In the genomic region with DNA sequence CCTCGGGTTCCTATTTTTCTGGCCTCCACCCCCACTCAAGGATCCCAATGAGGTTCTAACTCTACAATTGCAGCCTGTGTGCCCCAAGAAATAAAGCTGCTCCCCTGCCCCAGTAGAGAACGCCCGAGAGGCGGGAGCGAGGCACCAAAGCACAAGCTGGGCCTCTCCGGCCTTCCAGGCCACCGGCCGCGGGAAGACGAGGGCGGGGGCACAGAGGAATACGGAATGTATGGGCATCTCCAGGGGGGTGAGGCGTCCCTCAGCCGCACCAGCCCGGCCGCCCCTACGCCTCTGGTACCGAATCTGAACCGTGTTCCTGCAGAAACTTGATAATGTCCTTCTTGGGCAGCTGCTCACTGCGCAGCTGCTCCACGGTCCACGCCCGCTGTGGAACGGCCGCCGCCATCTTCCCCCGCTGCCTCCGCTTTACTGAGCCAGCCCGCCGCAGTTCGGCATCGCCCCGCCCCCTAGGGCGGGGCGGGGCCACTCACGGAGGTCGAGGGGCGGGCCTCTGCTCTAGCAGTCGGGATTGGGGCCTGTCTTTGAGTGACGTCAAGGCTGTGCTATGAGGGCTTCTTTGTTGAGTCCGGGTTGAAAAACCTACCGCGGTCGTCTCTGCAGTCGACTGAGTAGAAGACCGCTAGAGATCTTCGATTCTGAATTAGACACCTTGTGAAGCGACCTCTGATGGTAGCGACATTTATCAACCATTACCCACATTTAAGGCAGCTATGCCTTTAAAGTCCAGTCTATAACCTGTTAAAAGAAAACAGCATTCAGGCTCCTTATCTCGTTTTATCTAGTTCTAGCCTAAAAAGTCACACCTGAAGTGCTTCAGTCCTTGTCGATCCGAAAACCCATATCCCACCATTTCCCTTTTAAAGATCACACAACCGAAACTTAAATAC, we compare ENCODE assay signal across 1 cellular context.
TF ChIP-seq lines count a peak whose summit lies in the region.

A gene (minus strand): TSS at position 431 of the 908 bp plus-strand sequence. CDS start 25 bp downstream, at position 406.

TF ChIP-seq in HepG2, 621 proteins besides CTCF, POLR2A, EP300 and RAD21 (continued from another document and continues in another):
- TF ChIP-seq, protein P1, sequence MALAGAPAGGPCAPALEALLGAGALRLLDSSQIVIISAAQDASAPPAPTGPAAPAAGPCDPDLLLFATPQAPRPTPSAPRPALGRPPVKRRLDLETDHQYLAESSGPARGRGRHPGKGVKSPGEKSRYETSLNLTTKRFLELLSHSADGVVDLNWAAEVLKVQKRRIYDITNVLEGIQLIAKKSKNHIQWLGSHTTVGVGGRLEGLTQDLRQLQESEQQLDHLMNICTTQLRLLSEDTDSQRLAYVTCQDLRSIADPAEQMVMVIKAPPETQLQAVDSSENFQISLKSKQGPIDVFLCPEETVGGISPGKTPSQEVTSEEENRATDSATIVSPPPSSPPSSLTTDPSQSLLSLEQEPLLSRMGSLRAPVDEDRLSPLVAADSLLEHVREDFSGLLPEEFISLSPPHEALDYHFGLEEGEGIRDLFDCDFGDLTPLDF (CRISPR knock-in tag; IDR thresholded peaks at IDR 0.05) = peak; percentile 44
- TF ChIP-seq, protein P2, sequence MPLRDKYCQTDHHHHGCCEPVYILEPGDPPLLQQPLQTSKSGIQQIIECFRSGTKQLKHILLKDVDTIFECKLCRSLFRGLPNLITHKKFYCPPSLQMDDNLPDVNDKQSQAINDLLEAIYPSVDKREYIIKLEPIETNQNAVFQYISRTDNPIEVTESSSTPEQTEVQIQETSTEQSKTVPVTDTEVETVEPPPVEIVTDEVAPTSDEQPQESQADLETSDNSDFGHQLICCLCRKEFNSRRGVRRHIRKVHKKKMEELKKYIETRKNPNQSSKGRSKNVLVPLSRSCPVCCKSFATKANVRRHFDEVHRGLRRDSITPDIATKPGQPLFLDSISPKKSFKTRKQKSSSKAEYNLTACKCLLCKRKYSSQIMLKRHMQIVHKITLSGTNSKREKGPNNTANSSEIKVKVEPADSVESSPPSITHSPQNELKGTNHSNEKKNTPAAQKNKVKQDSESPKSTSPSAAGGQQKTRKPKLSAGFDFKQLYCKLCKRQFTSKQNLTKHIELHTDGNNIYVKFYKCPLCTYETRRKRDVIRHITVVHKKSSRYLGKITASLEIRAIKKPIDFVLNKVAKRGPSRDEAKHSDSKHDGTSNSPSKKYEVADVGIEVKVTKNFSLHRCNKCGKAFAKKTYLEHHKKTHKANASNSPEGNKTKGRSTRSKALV (CRISPR knock-in tag; IDR thresholded peaks at IDR 0.05) = no peak
- TF ChIP-seq SRSF4 (IDR thresholded peaks at IDR 0.05; ENCODE audit: low read depth, low read length, poor library complexity, severe bottlenecking) (no peak), SOX6 (IDR thresholded peaks at IDR 0.05) (no peak), SOX6 (CRISPR knock-in tag; IDR thresholded peaks at IDR 0.05) (no peak), ZNF510 (CRISPR knock-in tag; IDR thresholded peaks at IDR 0.05; ENCODE audit: low read depth) (0 out of 2 replicates have a peak, but pooled peaks have one; percentile 72), MTA3 (CRISPR knock-in tag; IDR thresholded peaks at IDR 0.05) (no peak), PCBP1 (IDR thresholded peaks at IDR 0.05; ENCODE audit: borderline replicate concordance, low read depth, low read length) (peak; percentile 92), SYNCRIP (IDR thresholded peaks at IDR 0.05; ENCODE audit: insufficient read depth, low read depth, low read length) (no peak), NCOA2 (CRISPR knock-in tag; IDR thresholded peaks at IDR 0.05) (no peak), CHCHD3 (CRISPR knock-in tag; IDR thresholded peaks at IDR 0.05) (no peak), ZNF777 (CRISPR knock-in tag; IDR thresholded peaks at IDR 0.05) (no peak; the same call in 1 of the 2 replicates), TRIM24 (CRISPR knock-in tag; IDR thresholded peaks at IDR 0.05) (no peak), NFE2L2 (IDR thresholded peaks at IDR 0.05; ENCODE audit: low read length) (no peak), ZFP62 (CRISPR knock-in tag; IDR thresholded peaks at IDR 0.05) (no peak), ZFX (CRISPR knock-in tag; IDR thresholded peaks at IDR 0.05; ENCODE audit: low read depth) (peak; percentile 98), ZMAT3 (CRISPR knock-in tag; conservative IDR thresholded peaks at IDR 0.05) (peak; percentile 82), RXRB (CRISPR knock-in tag; IDR thresholded peaks at IDR 0.05; ENCODE audit: borderline replicate concordance) (peak; percentile 8; the same call in 1 of the 2 replicates), AGO2 (optimal IDR thresholded peaks at IDR 0.05; ENCODE audit: low read depth, low read length) (peak; percentile 56), CBX2 (IDR thresholded peaks at IDR 0.05; ENCODE audit: low read depth, low read length) (no peak), CBX2 (CRISPR knock-in tag; IDR thresholded peaks at IDR 0.05; ENCODE audit: low read depth) (no peak), ZNF83 (CRISPR knock-in tag; IDR thresholded peaks at IDR 0.05; ENCODE audit: borderline replicate concordance) (no peak), SOX5 (CRISPR knock-in tag; IDR thresholded peaks at IDR 0.05; ENCODE audit: borderline replicate concordance) (no peak), NFATC3 (CRISPR knock-in tag; IDR thresholded peaks at IDR 0.05) (no peak), ZNF530 (CRISPR knock-in tag; IDR thresholded peaks at IDR 0.05; ENCODE audit: low read depth) (no peak), HOXA9 (CRISPR knock-in tag; IDR thresholded peaks at IDR 0.05; ENCODE audit: borderline replicate concordance) (no peak), TARDBP (CRISPR knock-in tag; IDR thresholded peaks at IDR 0.05) (no peak; the same call in 1 of the 2 replicates), ZNF326 (CRISPR knock-in tag; IDR thresholded peaks at IDR 0.05; ENCODE audit: borderline replicate concordance) (no peak), ZNF775 (CRISPR knock-in tag; IDR thresholded peaks at IDR 0.05; ENCODE audit: borderline replicate concordance) (no peak), SAFB2 (CRISPR knock-in tag; IDR thresholded peaks at IDR 0.05; ENCODE audit: borderline replicate concordance, low read depth) (peak; percentile 64; the same call in 1 of the 2 replicates), HDAC1 (CRISPR knock-in tag; IDR thresholded peaks at IDR 0.05) (peak; percentile 45; the same call in 1 of the 2 replicates), ZNF749 (CRISPR knock-in tag; IDR thresholded peaks at IDR 0.05; ENCODE audit: borderline replicate concordance) (no peak), ZNF766 (CRISPR knock-in tag; IDR thresholded peaks at IDR 0.05; ENCODE audit: borderline replicate concordance) (no peak), CCAR2 (optimal IDR thresholded peaks at IDR 0.05; ENCODE audit: low read depth, low read length) (no peak), PLRG1 (conservative IDR thresholded peaks at IDR 0.05) (no peak), HMG20A (CRISPR knock-in tag; IDR thresholded peaks at IDR 0.05; ENCODE audit: borderline replicate concordance) (no peak)
- TF ChIP-seq, protein P3, sequence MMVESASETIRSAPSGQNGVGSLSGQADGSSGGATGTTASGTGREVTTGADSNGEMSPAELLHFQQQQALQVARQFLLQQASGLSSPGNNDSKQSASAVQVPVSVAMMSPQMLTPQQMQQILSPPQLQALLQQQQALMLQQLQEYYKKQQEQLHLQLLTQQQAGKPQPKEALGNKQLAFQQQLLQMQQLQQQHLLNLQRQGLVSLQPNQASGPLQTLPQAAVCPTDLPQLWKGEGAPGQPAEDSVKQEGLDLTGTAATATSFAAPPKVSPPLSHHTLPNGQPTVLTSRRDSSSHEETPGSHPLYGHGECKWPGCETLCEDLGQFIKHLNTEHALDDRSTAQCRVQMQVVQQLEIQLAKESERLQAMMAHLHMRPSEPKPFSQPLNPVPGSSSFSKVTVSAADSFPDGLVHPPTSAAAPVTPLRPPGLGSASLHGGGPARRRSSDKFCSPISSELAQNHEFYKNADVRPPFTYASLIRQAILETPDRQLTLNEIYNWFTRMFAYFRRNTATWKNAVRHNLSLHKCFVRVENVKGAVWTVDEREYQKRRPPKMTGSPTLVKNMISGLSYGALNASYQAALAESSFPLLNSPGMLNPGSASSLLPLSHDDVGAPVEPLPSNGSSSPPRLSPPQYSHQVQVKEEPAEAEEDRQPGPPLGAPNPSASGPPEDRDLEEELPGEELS (CRISPR knock-in tag; IDR thresholded peaks at IDR 0.05) = 0 out of 2 replicates have a peak, but pooled peaks have one; percentile 4
- TF ChIP-seq, protein P4, sequence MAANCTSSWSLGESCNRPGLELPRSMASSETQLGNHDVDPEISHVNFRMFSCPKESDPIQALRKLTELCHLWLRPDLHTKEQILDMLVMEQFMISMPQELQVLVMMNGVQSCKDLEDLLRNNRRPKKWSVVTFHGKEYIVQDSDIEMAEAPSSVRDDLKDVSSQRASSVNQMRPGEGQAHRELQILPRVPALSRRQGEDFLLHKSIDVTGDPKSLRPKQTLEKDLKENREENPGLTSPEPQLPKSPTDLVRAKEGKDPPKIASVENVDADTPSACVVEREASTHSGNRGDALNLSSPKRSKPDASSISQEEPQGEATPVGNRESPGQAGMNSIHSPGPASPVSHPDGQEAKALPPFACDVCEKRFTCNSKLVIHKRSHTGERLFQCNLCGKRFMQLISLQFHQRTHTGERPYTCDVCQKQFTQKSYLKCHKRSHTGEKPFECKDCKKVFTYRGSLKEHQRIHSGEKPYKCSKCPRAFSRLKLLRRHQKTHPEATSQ (CRISPR knock-in tag; IDR thresholded peaks at IDR 0.05; ENCODE audit: borderline replicate concordance) = no peak
- TF ChIP-seq, protein P5, sequence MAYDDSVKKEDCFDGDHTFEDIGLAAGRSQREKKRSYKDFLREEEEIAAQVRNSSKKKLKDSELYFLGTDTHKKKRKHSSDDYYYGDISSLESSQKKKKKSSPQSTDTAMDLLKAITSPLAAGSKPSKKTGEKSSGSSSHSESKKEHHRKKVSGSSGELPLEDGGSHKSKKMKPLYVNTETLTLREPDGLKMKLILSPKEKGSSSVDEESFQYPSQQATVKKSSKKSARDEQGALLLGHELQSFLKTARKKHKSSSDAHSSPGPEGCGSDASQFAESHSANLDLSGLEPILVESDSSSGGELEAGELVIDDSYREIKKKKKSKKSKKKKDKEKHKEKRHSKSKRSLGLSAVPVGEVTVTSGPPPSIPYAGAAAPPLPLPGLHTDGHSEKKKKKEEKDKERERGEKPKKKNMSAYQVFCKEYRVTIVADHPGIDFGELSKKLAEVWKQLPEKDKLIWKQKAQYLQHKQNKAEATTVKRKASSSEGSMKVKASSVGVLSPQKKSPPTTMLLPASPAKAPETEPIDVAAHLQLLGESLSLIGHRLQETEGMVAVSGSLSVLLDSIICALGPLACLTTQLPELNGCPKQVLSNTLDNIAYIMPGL (CRISPR knock-in tag; IDR thresholded peaks at IDR 0.05; ENCODE audit: borderline replicate concordance in 1 of 2, low read depth in 1 of 2) = peak; percentile 70 to 85; a peak in 3 of 4 replicates
- TF ChIP-seq, protein P6, sequence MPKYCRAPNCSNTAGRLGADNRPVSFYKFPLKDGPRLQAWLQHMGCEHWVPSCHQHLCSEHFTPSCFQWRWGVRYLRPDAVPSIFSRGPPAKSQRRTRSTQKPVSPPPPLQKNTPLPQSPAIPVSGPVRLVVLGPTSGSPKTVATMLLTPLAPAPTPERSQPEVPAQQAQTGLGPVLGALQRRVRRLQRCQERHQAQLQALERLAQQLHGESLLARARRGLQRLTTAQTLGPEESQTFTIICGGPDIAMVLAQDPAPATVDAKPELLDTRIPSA (CRISPR knock-in tag; IDR thresholded peaks at IDR 0.05; ENCODE audit: borderline replicate concordance) = no peak
- TF ChIP-seq, protein P7, sequence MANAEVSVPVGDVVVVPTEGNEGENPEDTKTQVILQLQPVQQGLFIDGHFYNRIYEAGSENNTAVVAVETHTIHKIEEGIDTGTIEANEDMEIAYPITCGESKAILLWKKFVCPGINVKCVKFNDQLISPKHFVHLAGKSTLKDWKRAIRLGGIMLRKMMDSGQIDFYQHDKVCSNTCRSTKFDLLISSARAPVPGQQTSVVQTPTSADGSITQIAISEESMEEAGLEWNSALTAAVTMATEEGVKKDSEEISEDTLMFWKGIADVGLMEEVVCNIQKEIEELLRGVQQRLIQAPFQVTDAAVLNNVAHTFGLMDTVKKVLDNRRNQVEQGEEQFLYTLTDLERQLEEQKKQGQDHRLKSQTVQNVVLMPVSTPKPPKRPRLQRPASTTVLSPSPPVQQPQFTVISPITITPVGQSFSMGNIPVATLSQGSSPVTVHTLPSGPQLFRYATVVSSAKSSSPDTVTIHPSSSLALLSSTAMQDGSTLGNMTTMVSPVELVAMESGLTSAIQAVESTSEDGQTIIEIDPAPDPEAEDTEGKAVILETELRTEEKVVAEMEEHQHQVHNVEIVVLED (CRISPR knock-in tag; IDR thresholded peaks at IDR 0.05; ENCODE audit: borderline replicate concordance) = no peak; the same call in 1 of the 2 replicates
- TF ChIP-seq, protein P8, sequence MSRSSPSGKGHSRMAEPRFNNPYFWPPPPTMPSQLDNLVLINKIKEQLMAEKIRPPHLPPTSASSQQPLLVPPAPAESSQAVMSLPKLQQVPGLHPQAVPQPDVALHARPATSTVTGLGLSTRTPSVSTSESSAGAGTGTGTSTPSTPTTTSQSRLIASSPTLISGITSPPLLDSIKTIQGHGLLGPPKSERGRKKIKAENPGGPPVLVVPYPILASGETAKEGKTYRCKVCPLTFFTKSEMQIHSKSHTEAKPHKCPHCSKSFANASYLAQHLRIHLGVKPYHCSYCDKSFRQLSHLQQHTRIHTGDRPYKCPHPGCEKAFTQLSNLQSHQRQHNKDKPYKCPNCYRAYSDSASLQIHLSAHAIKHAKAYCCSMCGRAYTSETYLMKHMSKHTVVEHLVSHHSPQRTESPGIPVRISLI (CRISPR knock-in tag; IDR thresholded peaks at IDR 0.05; ENCODE audit: borderline replicate concordance) = no peak
- TF ChIP-seq, protein P9, sequence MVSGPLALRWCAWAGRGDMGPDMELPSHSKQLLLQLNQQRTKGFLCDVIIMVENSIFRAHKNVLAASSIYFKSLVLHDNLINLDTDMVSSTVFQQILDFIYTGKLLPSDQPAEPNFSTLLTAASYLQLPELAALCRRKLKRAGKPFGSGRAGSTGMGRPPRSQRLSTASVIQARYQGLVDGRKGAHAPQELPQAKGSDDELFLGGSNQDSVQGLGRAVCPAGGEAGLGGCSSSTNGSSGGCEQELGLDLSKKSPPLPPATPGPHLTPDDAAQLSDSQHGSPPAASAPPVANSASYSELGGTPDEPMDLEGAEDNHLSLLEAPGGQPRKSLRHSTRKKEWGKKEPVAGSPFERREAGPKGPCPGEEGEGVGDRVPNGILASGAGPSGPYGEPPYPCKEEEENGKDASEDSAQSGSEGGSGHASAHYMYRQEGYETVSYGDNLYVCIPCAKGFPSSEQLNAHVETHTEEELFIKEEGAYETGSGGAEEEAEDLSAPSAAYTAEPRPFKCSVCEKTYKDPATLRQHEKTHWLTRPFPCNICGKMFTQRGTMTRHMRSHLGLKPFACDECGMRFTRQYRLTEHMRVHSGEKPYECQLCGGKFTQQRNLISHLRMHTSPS (CRISPR knock-in tag; IDR thresholded peaks at IDR 0.05; ENCODE audit: low read depth) = no peak; the same call in 1 of the 2 replicates
- TF ChIP-seq, protein P10, sequence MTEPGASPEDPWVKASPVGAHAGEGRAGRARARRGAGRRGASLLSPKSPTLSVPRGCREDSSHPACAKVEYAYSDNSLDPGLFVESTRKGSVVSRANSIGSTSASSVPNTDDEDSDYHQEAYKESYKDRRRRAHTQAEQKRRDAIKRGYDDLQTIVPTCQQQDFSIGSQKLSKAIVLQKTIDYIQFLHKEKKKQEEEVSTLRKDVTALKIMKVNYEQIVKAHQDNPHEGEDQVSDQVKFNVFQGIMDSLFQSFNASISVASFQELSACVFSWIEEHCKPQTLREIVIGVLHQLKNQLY (CRISPR knock-in tag; IDR thresholded peaks at IDR 0.05) = no peak
